34 cellular contexts compared by ENCODE assay signal in genomic region chr11:34151916-34152845, GRCh38. TPM values are rescaled to one million over a fixed set of nuclear protein-coding genes. Genes with fewer than 3 reads are reported as not detected.
DNase-seq lines count a peak whose midpoint lies in the region; ATAC-seq, FAIRE-seq and TF ChIP-seq lines count a peak whose summit lies in the region.
"Had no signal": no experiment of that assay in that cellular context is flagged by ENCODE, and none has a peak within 500 bp of the region (broad histone marks: within the 10 kb centered on the region; RNA-seq: fewer than 3 reads in every experiment).

No MANE protein-coding gene starts in this region.

- in situ Hi-C loops in IMR-90 (cut with MboI; ENCODE audit: low sequenced_read_pairs), result no loop called here

- peak overlapping the region; percentile 11 for H2AK9ac ChIP-seq in IMR-90 (replicated peaks; ENCODE audit: low read depth, low read length, poor library complexity)

- FAIRE-seq in kidney (lab: Jason Lieb, UNC), result no peak
- FAIRE-seq: GM18507, HTR-8/SVneo had no signal

- no peaks in the 10 kb centered on the region for H3K27me3 ChIP-seq in IMR-90 (ENCODE audit: control insufficient read depth, insufficient read depth, low read length)
- H3K27me3 ChIP-seq: cardiac muscle cell, MG63 had no signal

- dilution Hi-C loops in IMR-90 (cut with HindIII; ENCODE audit: low sequenced_read_pairs, unreplicated experiment), result no loop called here

- no peak overlapping the region for H2AK5ac ChIP-seq in IMR-90 (ENCODE audit: low read depth, low read length)

- H3K9me3 Mint-ChIP-seq in stimulated activated naive CD8-positive, alpha-beta T cell treated with anti-CD3 and anti-CD28 coated beads, Interleukin-15, amount 100 ng/mL, for 72 hours, result no peaks in the 10 kb centered on the region
- no peaks in the 10 kb centered on the region for H3K9me3 Mint-ChIP-seq in stimulated activated naive B cell treated with anti-CD40 and anti-IgM and Interleukin-4, amounts not matched to agents 10 μg/mL and 1 μg/mL and 100 μg/mL, for 72 hours
- H3K9me3 Mint-ChIP-seq: activated CD4-positive, alpha-beta T cell treated with anti-CD3 and anti-CD28 coated beads, Interleukin-2, amount 10 ng/mL, durations not matched to agents 7 days and 5 days; CD8-positive, alpha-beta memory T cell; immature natural killer cell; nephron progenitor cell; stimulated activated naive CD8-positive, alpha-beta T cell treated with anti-CD3 and anti-CD28 coated beads, Interleukin-15, Interleukin-2, amounts not matched to agents 100 ng/mL and 50 ng/mL, for 24 hours had no signal

- H3K4me2 ChIP-seq in IMR-90 (ENCODE audit: low read depth, low read length), result no peak overlapping the region

- H3K9me3 ChIP-seq in IMR-90 (ENCODE audit: control insufficient read depth, insufficient read depth, low read length) (no peaks in the 10 kb centered on the region), kidney (ENCODE audit: control insufficient read depth in 1 of 2, low read length in 2 of 2) (no peaks in the 10 kb centered on the region)
- H3K9me3 ChIP-seq: MG63, thoracic aorta had no signal

- no peaks in the 10 kb centered on the region; a peak in 1 of 4 replicates for H3K79me1 ChIP-seq in IMR-90 (ENCODE audit: low read depth in 1 of 2, low read length in 2 of 2)

- TF ChIP-seq CTCF in IMR-90 (conservative IDR thresholded peaks at IDR 0.05; ENCODE audit: low read depth, low read length), result no peak
- TF ChIP-seq CTCF in kidney (IDR thresholded peaks at IDR 0.05; ENCODE audit: borderline replicate concordance, extremely low read depth, insufficient read depth), result no peak
- TF ChIP-seq CTCF in GM20000 (IDR thresholded peaks at IDR 0.05; ENCODE audit: extremely low read depth, missing control alignments), result no peak

- CTCF ChIA-PET in IMR-90 (lab: Yijun Ruan, JAX), result interaction anchor here (0.6 kb wide), 1 partner anchor 718 kb away, joined by 3 read pairs; no protein-coding TSS in a partner anchor

- intact Hi-C loops in IMR-90 (cut with micrococcal nuclease) (no loop called here), kidney (cut with DNase I) (no loop called here)

- BruUV-seq in IMR-90 (replicated peaks; lab: Mats Ljungman, UMichigan), result no TSS peak

- no peak overlapping the region for H3K18ac ChIP-seq in IMR-90 (ENCODE audit: low read depth, low read length)

- H3K4me3 ChIP-seq in IMR-90 (ENCODE audit: insufficient read depth, low read depth, low read length), result no peak overlapping the region
- no peak overlapping the region for H3K4me3 ChIP-seq in kidney (ENCODE audit: low read length in 2 of 2)
- H3K4me3 ChIP-seq: cardiac muscle cell, MG63, skin epidermis, thoracic aorta had no signal

- DNase-seq in stimulated activated naive CD8-positive, alpha-beta T cell treated with anti-CD3 and anti-CD28 coated beads, Interleukin-15, amount 100 ng/mL, for 72 hours, result no peak
- no peak for DNase-seq in stimulated activated naive CD8-positive, alpha-beta T cell treated with anti-CD3 and anti-CD28 coated beads, Interleukin-15, Interleukin-2, amounts not matched to agents 100 U/mL and 50 U/mL, for 24 hours
- DNase-seq in IMR-90, result no peak
- DNase-seq in kidney, result peak; percentile 80
- no peak for DNase-seq in stimulated activated naive B cell treated with anti-CD40 and anti-IgM and Interleukin-4, amounts not matched to agents 10 μg/mL and 1 μg/mL and 100 μg/mL, for 72 hours
- DNase-seq in GM20000 (ENCODE audit: low spot score), result no peak
- DNase-seq in NCI-H1694 treated with DMSO at 0.1 percent for 48 hours (lab: John Stamatoyannopoulos, UW), result no peak
- DNase-seq in NCI-H146 (lab: John Stamatoyannopoulos, UW), result no peak
- DNase-seq: activated CD4-positive, alpha-beta T cell treated with anti-CD3 and anti-CD28 coated beads, Interleukin-2, amount 10 ng/mL, durations not matched to agents 7 days and 5 days; activated naive CD4-positive, alpha-beta T cell treated with anti-CD3 and anti-CD28 coated beads, Interleukin-2, amount 50 U/mL, for 16 hours; aorta; cortex of kidney; DMS 273 treated with DMSO at 0.1 percent for 48 hours; effector memory CD4-positive, alpha-beta T cell; immature natural killer cell; KG1; left colon; MG63; NCI-H2081 treated with DMSO at 0.1 percent for 48 hours; NCI-H2227 treated with DMSO at 0.1 percent for 48 hours; NCI-H69; nephron progenitor cell; retina; SHP77 treated with DMSO at 0.1 percent for 48 hours; T1000; WERI-Rb-1 had no signal

- no peak overlapping the region for H4K8ac ChIP-seq in IMR-90 (ENCODE audit: low read depth in 2 of 2, low read length in 2 of 2)

- peaks cover 44 to 73% of the 10 kb centered on the region in 2 donors for H3K36me3 Mint-ChIP-seq in stimulated activated naive B cell treated with anti-CD40 and anti-IgM and Interleukin-4, amounts not matched to agents 10 μg/mL and 1 μg/mL and 100 μg/mL, for 72 hours

- no peak for TF ChIP-seq POLR2A in IMR-90 (IDR thresholded peaks at IDR 0.05; ENCODE audit: low read depth, low read length)

- H2BK120ac ChIP-seq in IMR-90 (ENCODE audit: low read depth, low read length), result no peak overlapping the region

- H3K4me3 Mint-ChIP-seq in stimulated activated naive CD8-positive, alpha-beta T cell treated with anti-CD3 and anti-CD28 coated beads, Interleukin-15, amount 100 ng/mL, for 72 hours, result no peak overlapping the region
- no peak overlapping the region for H3K4me3 Mint-ChIP-seq in stimulated activated naive B cell treated with anti-CD40 and anti-IgM and Interleukin-4, amounts not matched to agents 10 μg/mL and 1 μg/mL and 100 μg/mL, for 72 hours
- H3K4me3 Mint-ChIP-seq: activated CD4-positive, alpha-beta T cell treated with anti-CD3 and anti-CD28 coated beads, Interleukin-2, amount 10 ng/mL, durations not matched to agents 7 days and 5 days; CD8-positive, alpha-beta memory T cell; immature natural killer cell; nephron progenitor cell; stimulated activated naive CD8-positive, alpha-beta T cell treated with anti-CD3 and anti-CD28 coated beads, Interleukin-15, Interleukin-2, amounts not matched to agents 100 ng/mL and 50 ng/mL, for 24 hours had no signal

- H3K4ac ChIP-seq in IMR-90 (ENCODE audit: low read depth, low read length), result no peak overlapping the region

- H2BK5ac ChIP-seq in IMR-90 (ENCODE audit: low read depth, low read length, poor library complexity, severe bottlenecking), result no peak overlapping the region

- H3K36me3 ChIP-seq in IMR-90 (ENCODE audit: control insufficient read depth, insufficient read depth, low read length) (peaks cover 25% of the 10 kb centered on the region), kidney (ENCODE audit: control insufficient read depth in 1 of 2, insufficient read depth in 2 of 2, low read length in 2 of 2) (peaks cover 7 to 11% of the 10 kb centered on the region in 2 donors)

- no peak overlapping the region for H2AFZ ChIP-seq in IMR-90 (replicated peaks; ENCODE audit: low read length, poor library complexity)
- H2AFZ ChIP-seq: parathyroid adenoma had no signal

- POLR2A ChIA-PET in IMR-90 (lab: Charles Lee; ENCODE audit: unreplicated experiment), result no interaction called here

- ATAC-seq in stimulated activated naive CD8-positive, alpha-beta T cell treated with anti-CD3 and anti-CD28 coated beads, Interleukin-15, amount 100 ng/mL, for 72 hours, result no peak
- no peak for ATAC-seq in stimulated activated naive CD8-positive, alpha-beta T cell treated with anti-CD3 and anti-CD28 coated beads, Interleukin-15, Interleukin-2, amounts not matched to agents 100 U/mL and 50 U/mL, for 24 hours
- ATAC-seq in IMR-90 (ENCODE audit: low read depth), result no peak
- no peak for ATAC-seq in stimulated activated naive B cell treated with anti-CD40 and anti-IgM and Interleukin-4, amounts not matched to agents 10 μg/mL and 1 μg/mL and 100 μg/mL, for 72 hours (replicated peaks)
- ATAC-seq: left colon had no signal

- no peak overlapping the region for H3K23ac ChIP-seq in IMR-90 (ENCODE audit: low read depth, low read length)

- H4K91ac ChIP-seq in IMR-90 (ENCODE audit: insufficient read depth, low read depth, low read length), result no peak overlapping the region

- H3K27ac ChIP-seq in IMR-90 (ENCODE audit: insufficient read depth, low read length), result no peak overlapping the region
- H3K27ac ChIP-seq in kidney (ENCODE audit: low read depth in 2 of 2, low read length in 2 of 2), result no peak overlapping the region
- H3K27ac ChIP-seq: parathyroid adenoma, skin epidermis, thoracic aorta, WERI-Rb-1 had no signal

- H3K14ac ChIP-seq in IMR-90 (replicated peaks; ENCODE audit: low read depth, low read length), result no peak overlapping the region

- no peak overlapping the region for H4K5ac ChIP-seq in IMR-90 (ENCODE audit: low read depth, low read length)

- peaks cover 2% of the 10 kb centered on the region; the same call in 1 of the 2 replicates for H3K4me1 ChIP-seq in IMR-90 (ENCODE audit: control insufficient read depth, insufficient read depth, low read length)
- H3K4me1 ChIP-seq in kidney (ENCODE audit: control insufficient read depth in 1 of 2, insufficient read depth in 1 of 2, low read depth in 1 of 2, low read length in 2 of 2), result peaks cover 0 to under 1% of the 10 kb centered on the region in 2 donors
- H3K4me1 ChIP-seq: parathyroid adenoma had no signal

- no peak overlapping the region for H3K56ac ChIP-seq in IMR-90 (ENCODE audit: extremely low read depth, insufficient read depth, low read length)

- H3K9me1 ChIP-seq in IMR-90 (ENCODE audit: insufficient read depth, low read length), result no peaks in the 10 kb centered on the region

- H2BK20ac ChIP-seq in IMR-90 (ENCODE audit: low read depth, low read length), result no peak overlapping the region

- H4K20me1 ChIP-seq in IMR-90 (ENCODE audit: insufficient read depth, low read length), result no peaks in the 10 kb centered on the region; the same call in 1 of the 2 replicates

- 72% methylated on average over 5 of the region's 18 CpGs; no CpG with 5 or more reads in 1 of the 2 experiments for WGBS in IMR-90 (ENCODE audit: extremely low coverage in 2 of 2, insufficient read length in 1 of 2), 2 experiments

- no peaks in the 10 kb centered on the region for H3K27me3 Mint-ChIP-seq in stimulated activated naive CD8-positive, alpha-beta T cell treated with anti-CD3 and anti-CD28 coated beads, Interleukin-15, amount 100 ng/mL, for 72 hours
- no peaks in the 10 kb centered on the region for H3K27me3 Mint-ChIP-seq in stimulated activated naive B cell treated with anti-CD40 and anti-IgM and Interleukin-4, amounts not matched to agents 10 μg/mL and 1 μg/mL and 100 μg/mL, for 72 hours
- H3K27me3 Mint-ChIP-seq: activated CD4-positive, alpha-beta T cell treated with anti-CD3 and anti-CD28 coated beads, Interleukin-2, amount 10 ng/mL, durations not matched to agents 7 days and 5 days; CD8-positive, alpha-beta memory T cell; stimulated activated naive CD8-positive, alpha-beta T cell treated with anti-CD3 and anti-CD28 coated beads, Interleukin-15, Interleukin-2, amounts not matched to agents 100 ng/mL and 50 ng/mL, for 24 hours had no signal

- no peak overlapping the region for H3K9ac ChIP-seq in IMR-90 (ENCODE audit: low read depth, low read length)
- no peak overlapping the region for H3K9ac ChIP-seq in kidney (ENCODE audit: low read length in 2 of 2)
- H3K9ac ChIP-seq: parathyroid adenoma had no signal

- H3K27ac Mint-ChIP-seq in stimulated activated naive CD8-positive, alpha-beta T cell treated with anti-CD3 and anti-CD28 coated beads, Interleukin-15, amount 100 ng/mL, for 72 hours, result peak overlapping the region; percentile 27 to 86
- H3K27ac Mint-ChIP-seq in stimulated activated naive B cell treated with anti-CD40 and anti-IgM and Interleukin-4, amounts not matched to agents 10 μg/mL and 1 μg/mL and 100 μg/mL, for 72 hours, result peak overlapping the region; percentile 56
- H3K27ac Mint-ChIP-seq: nephron progenitor cell had no signal

- H3K4me1 Mint-ChIP-seq in stimulated activated naive CD8-positive, alpha-beta T cell treated with anti-CD3 and anti-CD28 coated beads, Interleukin-15, amount 100 ng/mL, for 72 hours, result peaks cover 21% of the 10 kb centered on the region
- H3K4me1 Mint-ChIP-seq in stimulated activated naive B cell treated with anti-CD40 and anti-IgM and Interleukin-4, amounts not matched to agents 10 μg/mL and 1 μg/mL and 100 μg/mL, for 72 hours, result peaks cover 36 to 43% of the 10 kb centered on the region in 2 donors

- H2BK15ac ChIP-seq in IMR-90 (ENCODE audit: low read depth, low read length), result no peak overlapping the region

- TF ChIP-seq RAD21 in IMR-90 (IDR thresholded peaks at IDR 0.05; ENCODE audit: low read length), result no peak

RNA-seq across cellular contexts. Expression of gene NAT10, which starts 46.8 kb away (rescaled TPM):
- total RNA-seq in IMR-90 (2012; rRNA removed), result 31.9 and 34.8 TPM in 2 replicates
- polyA plus RNA-seq in IMR-90 (2012; rRNA removed), result 28.0 and 28.1 TPM in 2 replicates
- polyA plus RNA-seq in IMR-90 (2012; cell fraction: cytosol; rRNA removed), result 13.6 and 19.4 TPM in 2 replicates
- polyA plus RNA-seq in IMR-90 (2012; cell fraction: nucleus; rRNA removed; ENCODE audit: low replicate concordance), result 37.8 and 53.4 TPM in 2 replicates
- 43.1 TPM for total RNA-seq in kidney
- polyA plus RNA-seq in kidney (ENCODE audit: insufficient read depth, low read depth, low replicate concordance), result 24.1 TPM
